In genomic region chr16:88070341-88070740, GRCh38 we compare ENCODE assay signal across 19 cellular contexts.
DNase-seq lines count a peak whose midpoint lies in the region; ATAC-seq and TF ChIP-seq lines count a peak whose summit lies in the region.
"Had no signal": no experiment of that assay in that cellular context is flagged by ENCODE, and none has a peak within 500 bp of the region (broad histone marks: within the 10 kb centered on the region; RNA-seq: fewer than 3 reads in every experiment).

No MANE protein-coding gene starts in this region.

- peak overlapping the region; percentile 56 for H3K9ac ChIP-seq in OCI-LY1 (ENCODE audit: low read length)
- H3K9ac ChIP-seq: KMS-11 had no signal

- peaks cover 7% of the 10 kb centered on the region for H3K27me3 Mint-ChIP-seq in glutamatergic neuron (ENCODE audit: unreplicated experiment)
- H3K27me3 Mint-ChIP-seq in stimulated activated memory B cell treated with anti-CD40 and anti-IgM and Interleukin-4, amounts not matched to agents 10 μg/mL and 1 μg/mL and 100 μg/mL, for 72 hours = no peaks in the 10 kb centered on the region
- no peaks in the 10 kb centered on the region for H3K27me3 Mint-ChIP-seq in activated T-cell treated with anti-CD3 and anti-CD28 coated beads, Interleukin-2, amount 50 U/mL, for 72 hours (ENCODE audit: low read depth)

- TF ChIP-seq CTCF in right atrium auricular region (IDR thresholded peaks at IDR 0.05) (no peak), OCI-LY1 (IDR thresholded peaks at IDR 0.05; ENCODE audit: low read length) (no peak), glutamatergic neuron (IDR thresholded peaks at IDR 0.05; ENCODE audit: partially characterized antibody, unreplicated experiment) (no peak)

- peaks cover 12% of the 10 kb centered on the region for H3K4me1 Mint-ChIP-seq in glutamatergic neuron (ENCODE audit: low read depth, unreplicated experiment)
- peaks cover 47% of the 10 kb centered on the region for H3K4me1 Mint-ChIP-seq in stimulated activated memory B cell treated with anti-CD40 and anti-IgM and Interleukin-4, amounts not matched to agents 10 μg/mL and 1 μg/mL and 100 μg/mL, for 72 hours
- H3K4me1 Mint-ChIP-seq in activated T-cell treated with anti-CD3 and anti-CD28 coated beads, Interleukin-2, amount 50 U/mL, for 72 hours (ENCODE audit: low read depth) = no peaks in the 10 kb centered on the region

- intact Hi-C loops in Right ventricle myocardium superior (cut with DNase I) = no loop called here

- H3K27ac ChIP-seq in right atrium auricular region = no peak overlapping the region
- H3K27ac ChIP-seq in OCI-LY1 (ENCODE audit: low read depth, low read length, poor library complexity, severe bottlenecking) = peak overlapping the region; percentile 98
- no peak overlapping the region for H3K27ac ChIP-seq in substantia nigra (ENCODE audit: low read depth, low read length, poor library complexity, severe bottlenecking)
- H3K27ac ChIP-seq: KMS-11, SJSA1 had no signal

- H3K27me3 ChIP-seq in right atrium auricular region (no peaks in the 10 kb centered on the region), OCI-LY1 (ENCODE audit: insufficient read depth, low read length) (no peaks in the 10 kb centered on the region)
- H3K27me3 ChIP-seq: SJSA1 had no signal

- H3K4me3 Mint-ChIP-seq in glutamatergic neuron (ENCODE audit: unreplicated experiment) = no peak overlapping the region
- H3K4me3 Mint-ChIP-seq in stimulated activated memory B cell treated with anti-CD40 and anti-IgM and Interleukin-4, amounts not matched to agents 10 μg/mL and 1 μg/mL and 100 μg/mL, for 72 hours = no peak overlapping the region
- no peak overlapping the region for H3K4me3 Mint-ChIP-seq in activated T-cell treated with anti-CD3 and anti-CD28 coated beads, Interleukin-2, amount 50 U/mL, for 72 hours

- peaks cover 47% of the 10 kb centered on the region for H3K36me3 ChIP-seq in right atrium auricular region
- peaks cover 5% of the 10 kb centered on the region for H3K36me3 ChIP-seq in OCI-LY1 (ENCODE audit: insufficient read depth, low read length)

- no peak for ATAC-seq in Right ventricle myocardium superior (ENCODE audit: poor library complexity)
- no peak for ATAC-seq in stimulated activated memory B cell treated with anti-CD40 and anti-IgM and Interleukin-4, amounts not matched to agents 10 μg/mL and 1 μg/mL and 100 μg/mL, for 72 hours
- no peak for ATAC-seq in activated T-cell treated with anti-CD3 and anti-CD28 coated beads, Interleukin-2, amount 50 U/mL, for 72 hours (replicated peaks in 1 of 2)
- ATAC-seq: PC-3 had no signal

- no peaks in the 10 kb centered on the region for H3K4me1 ChIP-seq in right atrium auricular region
- peaks cover 55% of the 10 kb centered on the region for H3K4me1 ChIP-seq in OCI-LY1 (ENCODE audit: insufficient read depth, low read length, severe bottlenecking)
- H3K4me1 ChIP-seq: SJSA1 had no signal

- H2AFZ ChIP-seq in OCI-LY1 (ENCODE audit: low read length) = no peak overlapping the region

- peak overlapping the region; percentile 64; the same call in 1 of the 2 replicates for H3K4me2 ChIP-seq in OCI-LY1 (ENCODE audit: low read length)
- H3K4me2 ChIP-seq: KMS-11 had no signal

- no peaks in the 10 kb centered on the region for H3K79me2 ChIP-seq in OCI-LY1 (ENCODE audit: insufficient read depth, low read length)

- no peaks in the 10 kb centered on the region; the same call in 1 of the 2 replicates for H3F3A ChIP-seq in OCI-LY1 (ENCODE audit: insufficient read depth, low read length)

- DNase-seq in Right ventricle myocardium superior = peak; percentile 24
- DNase-seq in right atrium auricular region (ENCODE audit: low spot score) = no peak
- DNase-seq in glutamatergic neuron = peak; percentile 14
- no peak for DNase-seq in NK-92 treated with Interleukin-12 subunit alpha and Interleukin-12 subunit beta, amount 100 ng/mL, for 24 hours (lab: John Stamatoyannopoulos, UW)
- DNase-seq in substantia nigra (lab: John Stamatoyannopoulos, UW) = no peak
- no peak for DNase-seq in activated T-cell treated with anti-CD3 and anti-CD28 coated beads, Interleukin-2, amount 50 U/mL, for 72 hours
- DNase-seq: 8988T, C1 segment of cervical spinal cord, DND-41, GDM1, NCI-H1092, NCI-H1694, NCI-H2227 treated with DMSO at 0.1 percent for 48 hours, NCI-H526 treated with DMSO at 0.1 percent for 48 hours, PC-3 had no signal

- H3K36me3 Mint-ChIP-seq in glutamatergic neuron (ENCODE audit: unreplicated experiment) = peaks cover 6% of the 10 kb centered on the region
- H3K36me3 Mint-ChIP-seq in stimulated activated memory B cell treated with anti-CD40 and anti-IgM and Interleukin-4, amounts not matched to agents 10 μg/mL and 1 μg/mL and 100 μg/mL, for 72 hours = peaks cover 38% of the 10 kb centered on the region
- H3K36me3 Mint-ChIP-seq in activated T-cell treated with anti-CD3 and anti-CD28 coated beads, Interleukin-2, amount 50 U/mL, for 72 hours (ENCODE audit: insufficient read depth in 2 of 2) = no peaks in the 10 kb centered on the region

- H3K9me3 ChIP-seq in right atrium auricular region (no peaks in the 10 kb centered on the region), OCI-LY1 (ENCODE audit: low read length) (no peaks in the 10 kb centered on the region)
- H3K9me3 ChIP-seq: SJSA1 had no signal

- H3K9me3 Mint-ChIP-seq in glutamatergic neuron (ENCODE audit: unreplicated experiment) = peaks cover 5% of the 10 kb centered on the region
- H3K9me3 Mint-ChIP-seq in stimulated activated memory B cell treated with anti-CD40 and anti-IgM and Interleukin-4, amounts not matched to agents 10 μg/mL and 1 μg/mL and 100 μg/mL, for 72 hours = no peaks in the 10 kb centered on the region
- H3K9me3 Mint-ChIP-seq in activated T-cell treated with anti-CD3 and anti-CD28 coated beads, Interleukin-2, amount 50 U/mL, for 72 hours = no peaks in the 10 kb centered on the region

- H3K4me3 ChIP-seq in right atrium auricular region = no peak overlapping the region
- H3K4me3 ChIP-seq in OCI-LY1 (ENCODE audit: low read depth, low read length, poor library complexity, severe bottlenecking) = peak overlapping the region; percentile 5
- H3K4me3 ChIP-seq: SJSA1 had no signal

- H4K20me1 ChIP-seq in OCI-LY1 (ENCODE audit: insufficient read depth, low read length) = no peaks in the 10 kb centered on the region

- peak overlapping the region; percentile 4 for H3K27ac Mint-ChIP-seq in glutamatergic neuron (ENCODE audit: unreplicated experiment)
- peak overlapping the region; percentile 96 for H3K27ac Mint-ChIP-seq in stimulated activated memory B cell treated with anti-CD40 and anti-IgM and Interleukin-4, amounts not matched to agents 10 μg/mL and 1 μg/mL and 100 μg/mL, for 72 hours
- H3K27ac Mint-ChIP-seq in activated T-cell treated with anti-CD3 and anti-CD28 coated beads, Interleukin-2, amount 50 U/mL, for 72 hours = no peak overlapping the region

- H3K9me2 ChIP-seq in OCI-LY1 (ENCODE audit: low read depth, low read length) = no peaks in the 10 kb centered on the region

Comparison
In these comparisons a context has a peak if more than half of its experiments do, and no peak if none do; other contexts are left out.
1. DNase-seq: peak in Right ventricle myocardium superior (single experiment) and glutamatergic neuron (single experiment); none in right atrium auricular region (single experiment), NK-92 treated with Interleukin-12 subunit alpha and Interleukin-12 subunit beta, amount 100 ng/mL, for 24 hours (single experiment), substantia nigra (0 of 49) and activated T-cell treated with anti-CD3 and anti-CD28 coated beads, Interleukin-2, amount 50 U/mL, for 72 hours (0 of 2).